Comparison of ENCODE assay signal across 30 cellular contexts in the genomic region with DNA sequence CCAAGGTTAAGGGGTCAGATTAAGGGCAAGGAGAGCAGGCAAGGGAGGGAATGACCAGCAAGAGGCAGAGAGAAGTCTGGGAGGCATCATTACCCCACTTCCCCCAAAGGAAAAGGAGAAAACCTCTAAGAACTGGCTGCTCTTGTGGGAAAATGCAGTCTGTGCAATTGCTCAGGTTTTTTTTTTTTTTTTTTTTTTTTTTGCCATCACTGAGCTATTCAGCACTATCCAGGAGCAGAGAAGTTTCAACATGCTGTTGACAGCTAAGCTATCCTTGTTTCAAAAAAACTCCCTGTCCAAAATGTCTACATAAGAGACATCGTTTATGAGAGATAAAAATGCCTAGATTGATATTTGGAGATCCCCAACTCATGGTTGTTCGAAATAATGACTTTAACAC.
"Had no signal": no experiment of that assay in that cellular context is flagged by ENCODE, and none has a peak within 500 bp of the region (broad histone marks: within the 10 kb centered on the region; RNA-seq: fewer than 3 reads in every experiment).

No MANE protein-coding gene starts in this region.

- ATAC-seq: activated CD4-positive, alpha-beta T cell treated with anti-CD3 and anti-CD28 coated beads for 36 hours; activated CD8-positive, alpha-beta memory T cell treated with anti-CD3 and anti-CD28 coated beads, Interleukin-2, amount 10 ng/mL, durations not matched to agents 7 days and 5 days; activated CD8-positive, alpha-beta T cell treated with anti-CD3 and anti-CD28 coated beads, Interleukin-2, amount 10 ng/mL, durations not matched to agents 7 days and 5 days; activated naive CD4-positive, alpha-beta T cell treated with anti-CD3 and anti-CD28 coated beads, Interleukin-2, amount 50 U/mL, for 72 hours; activated T-cell treated with anti-CD3 and anti-CD28 coated beads, Interleukin-2, amount 50 U/mL, for 72 hours; effector memory CD8-positive, alpha-beta T cell; foreskin keratinocyte; gastrocnemius medialis; heart left ventricle; T-cell had no signal

- H3K36me3 Mint-ChIP-seq: activated CD4-positive, alpha-beta memory T cell treated with anti-CD3 and anti-CD28 coated beads for 36 hours; activated CD8-positive, alpha-beta memory T cell treated with anti-CD3 and anti-CD28 coated beads, Interleukin-2, amount 10 ng/mL, durations not matched to agents 7 days and 5 days; activated naive CD4-positive, alpha-beta T cell treated with anti-CD3 and anti-CD28 coated beads, Interleukin-2, amount 10 ng/mL, durations not matched to agents 7 days and 5 days; activated naive CD4-positive, alpha-beta T cell treated with anti-CD3 and anti-CD28 coated beads, Interleukin-2, amount 50 U/mL, for 72 hours; activated naive CD8-positive, alpha-beta T cell treated with anti-CD3 and anti-CD28 coated beads, Interleukin-2, amount 10 ng/mL, durations not matched to agents 7 days and 5 days; T-cell had no signal

- H3K27me3 ChIP-seq: brain microvascular endothelial cell, colonic mucosa, esophagus muscularis mucosa, foreskin keratinocyte, gastrocnemius medialis, heart left ventricle had no signal

- H3K27ac Mint-ChIP-seq: activated CD4-positive, alpha-beta memory T cell treated with anti-CD3 and anti-CD28 coated beads for 36 hours; activated CD4-positive, alpha-beta T cell treated with anti-CD3 and anti-CD28 coated beads for 36 hours; activated CD4-positive, alpha-beta T cell treated with anti-CD3 and anti-CD28 coated beads, Interleukin-2, amount 10 ng/mL, durations not matched to agents 24 days and 14 days; activated CD8-positive, alpha-beta memory T cell treated with anti-CD3 and anti-CD28 coated beads, Interleukin-2, amount 10 ng/mL, durations not matched to agents 7 days and 5 days; activated CD8-positive, alpha-beta T cell treated with anti-CD3 and anti-CD28 coated beads, Interleukin-2, amount 10 ng/mL, durations not matched to agents 7 days and 5 days; activated naive CD4-positive, alpha-beta T cell treated with anti-CD3 and anti-CD28 coated beads, Interleukin-2, amount 10 ng/mL, durations not matched to agents 7 days and 5 days; activated naive CD4-positive, alpha-beta T cell treated with anti-CD3 and anti-CD28 coated beads, Interleukin-2, amount 50 U/mL, for 72 hours; activated naive CD8-positive, alpha-beta T cell treated with anti-CD3 and anti-CD28 coated beads, Interleukin-2, amount 10 ng/mL, durations not matched to agents 7 days and 5 days; activated T-cell treated with anti-CD3 and anti-CD28 coated beads, Interleukin-2, amount 50 U/mL, for 72 hours; effector memory CD8-positive, alpha-beta T cell; T-cell; T-helper 1 cell treated with Interleukin-12 subunit alpha and Interleukin-12 subunit beta and Interleukin-4 antibody, amounts not matched to agents 30 μg/mL and 1 μg/mL, for 36 hours had no signal

- DNase-seq: activated CD4-positive, alpha-beta memory T cell treated with anti-CD3 and anti-CD28 coated beads for 36 hours; activated CD4-positive, alpha-beta T cell treated with anti-CD3 and anti-CD28 coated beads for 36 hours; activated CD4-positive, alpha-beta T cell treated with anti-CD3 and anti-CD28 coated beads, Interleukin-2, amount 10 ng/mL, durations not matched to agents 24 days and 14 days; activated CD4-positive, CD25-positive, alpha-beta regulatory T cell; activated CD4-positive, CD25-positive, alpha-beta regulatory T cell treated with anti-CD3 and anti-CD28 coated beads, Interleukin-2, amount 50 U/mL, for 72 hours; activated CD8-positive, alpha-beta memory T cell treated with anti-CD3 and anti-CD28 coated beads, Interleukin-2, amount 10 ng/mL, durations not matched to agents 7 days and 5 days; activated CD8-positive, alpha-beta memory T cell treated with anti-CD3 and anti-CD28 coated beads, Interleukin-2, amount 50 U/mL, for 4 hours; activated CD8-positive, alpha-beta T cell treated with anti-CD3 and anti-CD28 coated beads, Interleukin-2, amount 10 ng/mL, durations not matched to agents 7 days and 5 days; activated gamma-delta T cell; activated naive CD4-positive, alpha-beta T cell; activated naive CD4-positive, alpha-beta T cell treated with anti-CD3 and anti-CD28 coated beads, Interleukin-2, amount 10 ng/mL, durations not matched to agents 7 days and 5 days; activated naive CD8-positive, alpha-beta T cell treated with anti-CD3 and anti-CD28 coated beads, Interleukin-2, amount 10 ng/mL, durations not matched to agents 7 days and 5 days; activated T-cell treated with anti-CD3 and anti-CD28 coated beads, Interleukin-2, amount 50 U/mL, for 1 hour; activated T-cell treated with anti-CD3 and anti-CD28 coated beads, Interleukin-2, amount 50 U/mL, for 72 hours; brain microvascular endothelial cell; caudate nucleus; colonic mucosa; effector memory CD8-positive, alpha-beta T cell; erythroblast; foreskin keratinocyte; gastrocnemius medialis; glutamatergic neuron; heart left ventricle; SW 1271; T-cell; T1000; WERI-Rb-1 had no signal

- H3K4me1 ChIP-seq: colonic mucosa, foreskin keratinocyte, gastrocnemius medialis, heart left ventricle had no signal

- H3K4me3 ChIP-seq: colonic mucosa, esophagus muscularis mucosa, gastrocnemius medialis, heart left ventricle had no signal

- H3K27ac ChIP-seq: brain microvascular endothelial cell, colonic mucosa, esophagus muscularis mucosa, foreskin keratinocyte, gastrocnemius medialis, heart left ventricle, WERI-Rb-1 had no signal

- H3K27me3 Mint-ChIP-seq: activated CD4-positive, alpha-beta memory T cell treated with anti-CD3 and anti-CD28 coated beads for 36 hours; activated CD4-positive, alpha-beta T cell treated with anti-CD3 and anti-CD28 coated beads for 36 hours; activated CD4-positive, alpha-beta T cell treated with anti-CD3 and anti-CD28 coated beads, Interleukin-2, amount 10 ng/mL, durations not matched to agents 24 days and 14 days; activated CD8-positive, alpha-beta memory T cell treated with anti-CD3 and anti-CD28 coated beads, Interleukin-2, amount 10 ng/mL, durations not matched to agents 7 days and 5 days; activated naive CD4-positive, alpha-beta T cell treated with anti-CD3 and anti-CD28 coated beads, Interleukin-2, amount 10 ng/mL, durations not matched to agents 7 days and 5 days; activated naive CD8-positive, alpha-beta T cell treated with anti-CD3 and anti-CD28 coated beads, Interleukin-2, amount 10 ng/mL, durations not matched to agents 7 days and 5 days; effector memory CD8-positive, alpha-beta T cell; T-cell had no signal

- H3K4me1 Mint-ChIP-seq: activated CD4-positive, alpha-beta T cell treated with anti-CD3 and anti-CD28 coated beads for 36 hours; activated CD4-positive, alpha-beta T cell treated with anti-CD3 and anti-CD28 coated beads, Interleukin-2, amount 10 ng/mL, durations not matched to agents 24 days and 14 days; activated CD8-positive, alpha-beta memory T cell treated with anti-CD3 and anti-CD28 coated beads, Interleukin-2, amount 10 ng/mL, durations not matched to agents 7 days and 5 days; activated naive CD4-positive, alpha-beta T cell treated with anti-CD3 and anti-CD28 coated beads, Interleukin-2, amount 10 ng/mL, durations not matched to agents 7 days and 5 days; activated naive CD8-positive, alpha-beta T cell treated with anti-CD3 and anti-CD28 coated beads, Interleukin-2, amount 10 ng/mL, durations not matched to agents 7 days and 5 days; T-cell had no signal

- H3K9me3 ChIP-seq: colonic mucosa, esophagus muscularis mucosa, gastrocnemius medialis, heart left ventricle had no signal

- H3K4me3 Mint-ChIP-seq: activated CD4-positive, alpha-beta memory T cell treated with anti-CD3 and anti-CD28 coated beads for 36 hours; activated CD4-positive, alpha-beta T cell treated with anti-CD3 and anti-CD28 coated beads for 36 hours; activated CD4-positive, alpha-beta T cell treated with anti-CD3 and anti-CD28 coated beads, Interleukin-2, amount 10 ng/mL, durations not matched to agents 24 days and 14 days; activated CD8-positive, alpha-beta memory T cell treated with anti-CD3 and anti-CD28 coated beads, Interleukin-2, amount 10 ng/mL, durations not matched to agents 7 days and 5 days; activated CD8-positive, alpha-beta T cell treated with anti-CD3 and anti-CD28 coated beads, Interleukin-2, amount 10 ng/mL, durations not matched to agents 7 days and 5 days; activated naive CD4-positive, alpha-beta T cell treated with anti-CD3 and anti-CD28 coated beads, Interleukin-2, amount 10 ng/mL, durations not matched to agents 7 days and 5 days; activated naive CD8-positive, alpha-beta T cell treated with anti-CD3 and anti-CD28 coated beads, Interleukin-2, amount 10 ng/mL, durations not matched to agents 7 days and 5 days; activated T-cell treated with anti-CD3 and anti-CD28 coated beads, Interleukin-2, amount 50 U/mL, for 72 hours; effector memory CD8-positive, alpha-beta T cell; T-cell; T-helper 1 cell treated with Interleukin-12 subunit alpha and Interleukin-12 subunit beta and Interleukin-4 antibody, amounts not matched to agents 30 μg/mL and 1 μg/mL, for 36 hours had no signal

- H3K9me3 Mint-ChIP-seq: T-helper 1 cell treated with Interleukin-12 subunit alpha and Interleukin-12 subunit beta and Interleukin-4 antibody, amounts not matched to agents 30 μg/mL and 1 μg/mL, for 36 hours had no signal

- H3K36me3 ChIP-seq: brain microvascular endothelial cell, colonic mucosa, esophagus muscularis mucosa, gastrocnemius medialis, heart left ventricle, WERI-Rb-1 had no signal
